In the genomic region with DNA sequence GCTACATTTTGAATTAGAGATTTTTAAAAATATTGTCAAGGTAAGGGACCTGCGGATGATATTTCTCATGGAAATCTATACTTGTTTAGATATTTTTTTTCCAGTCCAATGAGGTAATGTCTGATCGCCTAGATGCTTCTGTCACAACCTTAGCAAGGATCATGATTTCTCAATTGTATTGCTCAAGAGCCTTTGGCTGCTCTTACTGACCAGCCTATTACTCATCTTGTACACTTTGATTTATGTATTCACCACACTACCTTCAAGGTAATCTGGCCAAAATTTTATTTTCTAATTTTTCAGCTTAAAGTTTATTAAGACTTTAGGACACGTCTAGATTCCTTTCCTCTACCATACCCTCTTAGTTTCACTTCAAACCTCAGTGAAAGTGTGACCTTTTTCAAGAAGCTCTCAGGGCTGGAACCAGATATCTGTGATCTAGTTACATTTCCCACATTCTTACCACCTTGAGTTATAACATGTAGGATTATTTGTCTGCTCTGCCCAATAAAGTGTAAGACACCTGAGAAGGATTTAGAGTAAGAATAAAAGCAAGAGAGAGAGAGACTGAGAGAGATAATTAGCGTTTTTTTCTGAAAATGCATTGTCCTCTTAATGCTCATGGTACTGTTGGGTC, we compare ENCODE assay signal across 12 cellular contexts.
A peak's percentile ranks its signal among the peaks of the same experiment; 100 is the strongest.
DNase-seq lines count a peak whose midpoint lies in the region; ATAC-seq and TF ChIP-seq lines count a peak whose summit lies in the region.
"Had no signal": no experiment of that assay in that cellular context is flagged by ENCODE, and none has a peak within 500 bp of the region (broad histone marks: within the 10 kb centered on the region; RNA-seq: fewer than 3 reads in every experiment).

No MANE protein-coding gene starts in this region.

- TF ChIP-seq POLR2A in gastrocnemius medialis (IDR thresholded peaks at IDR 0.05) = no peak

- H3K27ac ChIP-seq in RWPE1 = no peak overlapping the region
- peak overlapping the region in 1 of 4 donors; percentile 46 for H3K27ac ChIP-seq in gastrocnemius medialis
- no peak overlapping the region for H3K27ac ChIP-seq in effector memory CD4-positive, alpha-beta T cell (ENCODE audit: insufficient read depth, low read length, poor library complexity, severe bottlenecking)

- POLR2A ChIA-PET in RWPE1 (lab: Yijun Ruan, JAX; ENCODE audit: low non-redundant PET) = no interaction called here

- no peaks in the 10 kb centered on the region for H3K36me3 ChIP-seq in gastrocnemius medialis
- H3K36me3 ChIP-seq in effector memory CD4-positive, alpha-beta T cell (ENCODE audit: control insufficient read depth, insufficient read depth, low read length) = no peaks in the 10 kb centered on the region

- H3K27me3 ChIP-seq in gastrocnemius medialis = no peaks in the 10 kb centered on the region
- no peaks in the 10 kb centered on the region for H3K27me3 ChIP-seq in effector memory CD4-positive, alpha-beta T cell (replicated peaks; ENCODE audit: control insufficient read depth, insufficient read depth, low read length, poor library complexity, severe bottlenecking)

- DNase-seq in HCEC 1CT = peak; percentile 79
- peak; percentile 83 for DNase-seq in RWPE1 (ENCODE audit: low spot score)
- peak; percentile 60 for DNase-seq in fibroblast of the conjunctiva (ENCODE audit: low read depth)
- DNase-seq in gastrocnemius medialis = no peak
- DNase-seq in effector memory CD4-positive, alpha-beta T cell = no peak
- DNase-seq in T1000 (lab: John Stamatoyannopoulos, UW) = no peak
- DNase-seq: activated T-cell treated with anti-CD3 and anti-CD28 coated beads, Interleukin-2, amount 50 U/mL, for 1 hour; cerebellar nuclear complex; DMS79; naive B cell had no signal

- TF ChIP-seq CTCF in RWPE1 (conservative IDR thresholded peaks at IDR 0.05; ENCODE audit: low read depth) (no peak), gastrocnemius medialis (IDR thresholded peaks at IDR 0.05 in 4 of 5, conservative IDR thresholded peaks at IDR 0.05 in 1 of 5) (no peak)

- no peak overlapping the region for H3K4me3 ChIP-seq in gastrocnemius medialis
- no peak overlapping the region for H3K4me3 ChIP-seq in effector memory CD4-positive, alpha-beta T cell (ENCODE audit: insufficient read depth, low read depth, low read length, poor library complexity, severe bottlenecking)

- CTCF ChIA-PET in RWPE1 (lab: Yijun Ruan, JAX) = no interaction called here

- in situ Hi-C loops in gastrocnemius medialis (cut with MboI; ENCODE audit: low sequenced_read_pairs in 4 of 4) = no loop called here

- ATAC-seq in gastrocnemius medialis (peak; percentile 84 to 90), GM18867 (IDR thresholded peaks at IDR 0.05; ENCODE audit: unreplicated experiment) (no peak), GM21447 (IDR thresholded peaks at IDR 0.05; ENCODE audit: unreplicated experiment) (no peak)

- H3K4me1 ChIP-seq in gastrocnemius medialis = no peaks in the 10 kb centered on the region
- H3K4me1 ChIP-seq in effector memory CD4-positive, alpha-beta T cell (ENCODE audit: control insufficient read depth, insufficient read depth, low read length, poor library complexity, severe bottlenecking) = no peaks in the 10 kb centered on the region

- intact Hi-C loops in gastrocnemius medialis (cut with DNase I; ENCODE audit: low total_unique reads) = no loop called here

- no peaks in the 10 kb centered on the region for H3K9me3 ChIP-seq in gastrocnemius medialis
- H3K9me3 ChIP-seq in effector memory CD4-positive, alpha-beta T cell (ENCODE audit: control insufficient read depth, low read length) = no peaks in the 10 kb centered on the region

Comparison
In these comparisons a context has a peak if more than half of its experiments do, and no peak if none do; other contexts are left out.
1. DNase-seq: peak in HCEC 1CT (single experiment), RWPE1 (single experiment) and fibroblast of the conjunctiva (single experiment); none in gastrocnemius medialis (0 of 2), effector memory CD4-positive, alpha-beta T cell (0 of 3) and T1000 (single experiment).
2. ATAC-seq: peak in gastrocnemius medialis (2 of 2); none in GM18867 (single experiment) and GM21447 (single experiment).